8 cellular contexts compared by ENCODE assay signal in the genomic region with DNA sequence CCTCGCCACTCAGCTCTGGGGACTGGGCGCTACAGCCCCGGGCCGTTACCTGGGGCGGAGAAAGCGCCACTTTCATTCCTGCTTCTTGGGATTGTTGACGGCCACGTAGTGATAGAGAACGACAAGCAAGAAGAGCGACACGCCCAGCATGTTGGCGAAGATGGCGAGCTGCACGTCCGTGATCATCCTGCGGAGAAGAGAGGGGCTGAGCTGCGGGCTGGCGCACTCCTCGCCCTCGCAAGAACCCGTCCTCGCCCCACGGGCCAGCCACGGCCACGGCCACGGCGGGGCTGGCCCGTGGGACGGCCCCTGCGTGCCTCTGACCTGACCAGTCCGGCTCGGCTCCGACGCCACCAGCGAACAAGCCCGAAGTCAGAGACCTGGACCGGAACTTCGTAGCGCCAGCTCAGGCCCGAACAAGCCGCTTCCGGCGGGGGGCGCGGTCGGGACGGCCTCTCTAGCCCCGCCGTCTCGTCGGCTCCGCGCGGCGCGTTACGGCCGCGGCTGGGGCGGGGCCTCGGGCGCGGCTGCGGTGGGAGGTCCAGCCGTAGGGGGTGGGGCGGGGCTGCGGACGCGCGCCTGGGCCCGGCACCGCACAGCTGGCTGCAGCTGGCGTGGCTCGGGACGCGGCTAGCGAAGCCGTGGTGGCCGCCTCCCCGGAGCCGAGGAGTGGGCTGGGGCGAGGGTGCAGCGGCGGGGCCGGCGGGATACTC. TPM values are rescaled to one million over a fixed set of nuclear protein-coding genes. Genes with fewer than 3 reads are reported as not detected.
DNase-seq lines count a peak whose midpoint lies in the region; ATAC-seq and TF ChIP-seq lines count a peak whose summit lies in the region.

OST4 (minus strand) TSS at position 378 of the 713 bp plus-strand sequence.

- H3K27ac Mint-ChIP-seq in activated T-cell treated with anti-CD3 and anti-CD28 coated beads, Interleukin-2, amount 50 U/mL, for 24 hours, result peak within 1 kb of the TSS; percentile 95

- peak; percentile 69 for DNase-seq in DMS153 (lab: John Stamatoyannopoulos, UW)
- peak; percentile 94 for DNase-seq in activated T-cell treated with anti-CD3 and anti-CD28 coated beads, Interleukin-2, amount 50 U/mL, for 24 hours
- DNase-seq in stimulated activated CD8-positive, alpha-beta memory T cell treated with anti-CD3 and anti-CD28 coated beads, Interleukin-7, amount 100 ng/mL, for 48 hours (ENCODE audit: extremely low read depth in 1 of 2, low read depth in 1 of 2), result peak; percentile 85 to 87

- peaks cover 2 to 3% of the 10 kb centered on the region in 2 donors for H3K4me1 ChIP-seq in esophagus (ENCODE audit: control insufficient read depth in 2 of 2, insufficient read depth in 2 of 2, low read length in 1 of 2)
- peaks cover 23 to 73% of the 10 kb centered on the region in 2 donors for H3K4me1 ChIP-seq in muscle layer of duodenum (ENCODE audit: control insufficient read depth in 1 of 2, insufficient read depth in 2 of 2, low read length in 2 of 2)

- H3K36me3 Mint-ChIP-seq in activated T-cell treated with anti-CD3 and anti-CD28 coated beads, Interleukin-2, amount 50 U/mL, for 24 hours (ENCODE audit: low read depth), result peaks cover 48% of the 10 kb centered on the region

- H3K4me1 Mint-ChIP-seq in activated T-cell treated with anti-CD3 and anti-CD28 coated beads, Interleukin-2, amount 50 U/mL, for 24 hours (ENCODE audit: low read depth), result peaks cover 74% of the 10 kb centered on the region

- peak within 1 kb of the TSS; percentile 99 for H3K4me3 Mint-ChIP-seq in activated T-cell treated with anti-CD3 and anti-CD28 coated beads, Interleukin-2, amount 50 U/mL, for 24 hours

- H3K9me3 ChIP-seq in esophagus (ENCODE audit: control insufficient read depth in 2 of 2, insufficient read depth in 1 of 2, low read depth in 1 of 2, low read length in 1 of 2) (no peaks in the 10 kb centered on the region), muscle layer of duodenum (ENCODE audit: control insufficient read depth in 1 of 2, low read length in 2 of 2) (no peaks in the 10 kb centered on the region)

- H3K36me3 ChIP-seq in esophagus (ENCODE audit: control insufficient read depth in 2 of 2, insufficient read depth in 2 of 2, low read length in 1 of 2), result peaks cover 0 to 8% of the 10 kb centered on the region in 2 donors
- H3K36me3 ChIP-seq in muscle layer of duodenum (ENCODE audit: control insufficient read depth in 1 of 2, insufficient read depth in 2 of 2, low read length in 2 of 2), result peaks cover 8 to 23% of the 10 kb centered on the region in 2 donors

- peak; percentile 81 for ATAC-seq in GM21576 (IDR thresholded peaks at IDR 0.05; ENCODE audit: unreplicated experiment)

- H3K27ac ChIP-seq in esophagus (ENCODE audit: low read depth in 2 of 2, low read length in 1 of 2) (peak within 1 kb of the TSS; percentile 93 to 97), muscle layer of duodenum (ENCODE audit: low read length) (peak within 1 kb of the TSS; percentile 90)

- no peaks in the 10 kb centered on the region for H3K27me3 ChIP-seq in esophagus (ENCODE audit: control insufficient read depth in 1 of 2, insufficient read depth in 2 of 2, low read length in 2 of 2)
- no peaks in the 10 kb centered on the region for H3K27me3 ChIP-seq in muscle layer of duodenum (ENCODE audit: low read depth, low read length)

- no peak for TF ChIP-seq EP300 in Ishikawa (IDR thresholded peaks at IDR 0.05; ENCODE audit: borderline replicate concordance)

- WGBS in esophagus, 2 donors, result 0% methylated on average over 59 to 86 of the region's 86 CpGs

- H3K4me3 ChIP-seq in esophagus (ENCODE audit: low read depth in 1 of 2, low read length in 2 of 2) (peak within 1 kb of the TSS; percentile 83 to 95), muscle layer of duodenum (ENCODE audit: low read depth in 1 of 2, low read length in 2 of 2) (peak within 1 kb of the TSS; percentile 97 to 98)

- H3K27me3 Mint-ChIP-seq in activated T-cell treated with anti-CD3 and anti-CD28 coated beads, Interleukin-2, amount 50 U/mL, for 24 hours, result no peaks in the 10 kb centered on the region

- no peaks in the 10 kb centered on the region for H3K9me3 Mint-ChIP-seq in activated T-cell treated with anti-CD3 and anti-CD28 coated beads, Interleukin-2, amount 50 U/mL, for 24 hours

- no peak for TF ChIP-seq RAD21 in Ishikawa (IDR thresholded peaks at IDR 0.05; ENCODE audit: low read depth)

TF ChIP-seq in Ishikawa, 13 proteins besides CTCF, POLR2A, EP300 and RAD21 (continues in another document):
- TF ChIP-seq CEBPB (IDR thresholded peaks at IDR 0.05), result no peak
- TF ChIP-seq EGR1 (IDR thresholded peaks at IDR 0.05), result no peak
- TF ChIP-seq CREB1 (IDR thresholded peaks at IDR 0.05; ENCODE audit: low read depth), result peak; percentile 68
- no peak for TF ChIP-seq ZBTB7A (IDR thresholded peaks at IDR 0.05; ENCODE audit: low read depth)
- no peak for TF ChIP-seq NFIC (IDR thresholded peaks at IDR 0.05)
- no peak for TF ChIP-seq TEAD4 (IDR thresholded peaks at IDR 0.05)
- peak; percentile 71 for TF ChIP-seq TCF12 (IDR thresholded peaks at IDR 0.05; ENCODE audit: low read depth)
- TF ChIP-seq REST (IDR thresholded peaks at IDR 0.05; ENCODE audit: low read depth), result no peak
- TF ChIP-seq YY1 (IDR thresholded peaks at IDR 0.05; ENCODE audit: low read depth), result peak; percentile 62; the same call in 1 of the 2 replicates
- TF ChIP-seq FOXM1 (IDR thresholded peaks at IDR 0.05; ENCODE audit: borderline replicate concordance, low read depth), result no peak

TF ChIP-seq in PFSK-1, 5 proteins besides CTCF, POLR2A, EP300 and RAD21:
- TF ChIP-seq TAF1 (IDR thresholded peaks at IDR 0.05; ENCODE audit: borderline replicate concordance, insufficient read depth, low read length), result peak; percentile 94
- 0 out of 4 replicates have a peak, but pooled peaks of 1 of the 2 experiments have one; percentile 4 for TF ChIP-seq REST (IDR thresholded peaks at IDR 0.05; ENCODE audit: insufficient read depth in 1 of 2, low read depth in 2 of 2, low read length in 2 of 2)
- peak; percentile 92 for TF ChIP-seq POLR2AphosphoS5 (IDR thresholded peaks at IDR 0.05; ENCODE audit: low read depth, low read length)
- TF ChIP-seq FOXP2 (optimal IDR thresholded peaks at IDR 0.05; ENCODE audit: borderline replicate concordance, extremely low read depth, extremely low read length, insufficient read depth), result no peak
- TF ChIP-seq SIN3A (IDR thresholded peaks at IDR 0.05; ENCODE audit: borderline replicate concordance, insufficient read depth, low read length), result peak; percentile 9; the same call in 1 of the 2 replicates
TF ChIP-seq in PFSK-1: peak in this region for 4.

RNA-seq across cellular contexts. Expression of gene OST4, which starts in this region (rescaled TPM):
- 282 TPM for polyA plus RNA-seq in PFSK-1 (2012; ENCODE audit: insufficient read length, low read depth)
- 100 to 1,000 TPM; 203 to 358 TPM for polyA plus RNA-seq in esophagus

Comparison
In these comparisons a context has a peak if more than half of its experiments do, and no peak if none do; other contexts are left out.
1. Peak in every context shown above with its lines: DNase-seq, ATAC-seq, H3K4me3 ChIP-seq and H3K27ac ChIP-seq.